ENCODE assay signal across 8 cellular contexts in genomic region chr1:26034504-26035202, GRCh38. TPM values are rescaled to one million over a fixed set of nuclear protein-coding genes. Genes with fewer than 3 reads are reported as not detected.
DNase-seq lines count a peak whose midpoint lies in the region; ATAC-seq and TF ChIP-seq lines count a peak whose summit lies in the region.

No MANE protein-coding gene starts in this region.

- H3K9me3 ChIP-seq in HEK293 (ENCODE audit: control insufficient read depth, insufficient read depth, low read depth, low read length) = no peaks in the 10 kb centered on the region

- ATAC-seq in T-cell (replicated peaks in 1 of 4) (no peak), HG03045 (IDR thresholded peaks at IDR 0.05; ENCODE audit: unreplicated experiment) (no peak), HG03457 (IDR thresholded peaks at IDR 0.05; ENCODE audit: unreplicated experiment) (no peak)
- no peak for ATAC-seq in stimulated activated effector memory CD8-positive, alpha-beta T cell treated with anti-CD3 and anti-CD28 coated beads, Interleukin-12 subunit alpha, Interleukin-12 subunit beta, amount 100 ng/mL, for 72 hours

- CTCF ChIA-PET in HEK293 (lab: Yijun Ruan, JAX) = interaction anchor here (0.5 to 7.5 kb wide), 19 partner anchors 9 to 714 kb away, joined by 3 to 80 read pairs (median 4); partner anchors contain the start of genes CEP85, EXTL1 and ZNF593
- CTCF ChIA-PET in T-cell (lab: Charles Lee) = interaction anchor here (0.6 to 0.7 kb wide), 4 partner anchors 7 to 139 kb away, joined by 3 to 4 read pairs (median 3); no protein-coding TSS in a partner anchor

- POLR2A ChIA-PET in HEK293 (lab: Yijun Ruan, JAX) = interaction anchor here (0.7 to 1.8 kb wide), 3 partner anchors 8 to 111 kb away, joined by 3 to 10 read pairs (median 3); no protein-coding TSS in a partner anchor
- POLR2A ChIA-PET in T-cell (lab: Charles Lee) = interaction anchor here (0.6 to 0.7 kb wide), 3 partner anchors 426 to 920 kb away, joined by 3 to 4 read pairs (median 3); no protein-coding TSS in a partner anchor

- H3K4me1 Mint-ChIP-seq in T-cell (peaks cover 10 to 16% (median 10%) of the 10 kb centered on the region in 3 donors), glutamatergic neuron (ENCODE audit: low read depth, unreplicated experiment) (peaks cover 3% of the 10 kb centered on the region)
- peaks cover 22% of the 10 kb centered on the region for H3K4me1 Mint-ChIP-seq in stimulated activated effector memory CD8-positive, alpha-beta T cell treated with anti-CD3 and anti-CD28 coated beads, Interleukin-12 subunit alpha, Interleukin-12 subunit beta, amount 100 ng/mL, for 72 hours

- H3K4me1 ChIP-seq in HEK293 (ENCODE audit: control insufficient read depth, insufficient read depth, low read length) = no peaks in the 10 kb centered on the region

- H3K4me3 Mint-ChIP-seq in T-cell (peak overlapping the region; percentile 96 to 99 (median 97)), glutamatergic neuron (ENCODE audit: unreplicated experiment) (peak overlapping the region; percentile 89)
- peak overlapping the region; percentile 98 for H3K4me3 Mint-ChIP-seq in stimulated activated effector memory CD8-positive, alpha-beta T cell treated with anti-CD3 and anti-CD28 coated beads, Interleukin-12 subunit alpha, Interleukin-12 subunit beta, amount 100 ng/mL, for 72 hours

- DNase-seq in T-cell = no peak
- no peak for DNase-seq in glutamatergic neuron
- DNase-seq in stimulated activated effector memory CD8-positive, alpha-beta T cell treated with anti-CD3 and anti-CD28 coated beads, Interleukin-12 subunit alpha, Interleukin-12 subunit beta, amount 100 ng/mL, for 72 hours (ENCODE audit: low spot score in 2 of 2) = no peak
- DNase-seq in stimulated activated CD4-positive, alpha-beta T cell treated with anti-CD3 and anti-CD28 coated beads, Interleukin-4, amount 100 ng/mL, for 1 hour = no peak
- no peak for DNase-seq in pons (ENCODE audit: low spot score)

- no peaks in the 10 kb centered on the region for H3K36me3 ChIP-seq in HEK293 (ENCODE audit: control insufficient read depth in 2 of 2, insufficient read depth in 1 of 2, low read length in 2 of 2)

- H3K9me3 Mint-ChIP-seq in T-cell (no peaks in the 10 kb centered on the region), glutamatergic neuron (ENCODE audit: unreplicated experiment) (peaks cover 8% of the 10 kb centered on the region)
- no peaks in the 10 kb centered on the region for H3K9me3 Mint-ChIP-seq in stimulated activated effector memory CD8-positive, alpha-beta T cell treated with anti-CD3 and anti-CD28 coated beads, Interleukin-12 subunit alpha, Interleukin-12 subunit beta, amount 100 ng/mL, for 72 hours

- H3K36me3 Mint-ChIP-seq in T-cell (no peaks in the 10 kb centered on the region), glutamatergic neuron (ENCODE audit: unreplicated experiment) (no peaks in the 10 kb centered on the region)
- H3K36me3 Mint-ChIP-seq in stimulated activated effector memory CD8-positive, alpha-beta T cell treated with anti-CD3 and anti-CD28 coated beads, Interleukin-12 subunit alpha, Interleukin-12 subunit beta, amount 100 ng/mL, for 72 hours = no peaks in the 10 kb centered on the region

- peaks cover 0 to 2% of the 10 kb centered on the region in 2 donors for H3K27me3 Mint-ChIP-seq in T-cell
- peaks cover 8% of the 10 kb centered on the region for H3K27me3 Mint-ChIP-seq in glutamatergic neuron (ENCODE audit: unreplicated experiment)

- no peak for TF ChIP-seq CTCF in HEK293 (tag by site-specific recombination; IDR thresholded peaks at IDR 0.05)
- no peak for TF ChIP-seq CTCF in glutamatergic neuron (IDR thresholded peaks at IDR 0.05; ENCODE audit: partially characterized antibody, unreplicated experiment)

- peak overlapping the region; percentile 83 for H3K4me3 ChIP-seq in HEK293 (ENCODE audit: low read depth, low read length)

- H3K27ac Mint-ChIP-seq in T-cell (peak overlapping the region in 1 of 2 donors; percentile 6), glutamatergic neuron (ENCODE audit: unreplicated experiment) (no peak overlapping the region)
- no peak overlapping the region for H3K27ac Mint-ChIP-seq in stimulated activated effector memory CD8-positive, alpha-beta T cell treated with anti-CD3 and anti-CD28 coated beads, Interleukin-12 subunit alpha, Interleukin-12 subunit beta, amount 100 ng/mL, for 72 hours

- no peak overlapping the region; the same call in 1 of the 2 replicates for H3K27ac ChIP-seq in HEK293 (ENCODE audit: extremely low read depth, low read depth, low read length)

TF ChIP-seq in HEK293, 187 proteins besides CTCF, POLR2A, EP300 and RAD21:
- TF ChIP-seq ZNF19 (tag by site-specific recombination; IDR thresholded peaks at IDR 0.05; ENCODE audit: low read depth) = no peak
- TF ChIP-seq HIC1 (tag by site-specific recombination; IDR thresholded peaks at IDR 0.05) = peak; percentile 46; the same call in 1 of the 2 replicates
- TF ChIP-seq PRDM10 (tag by site-specific recombination; IDR thresholded peaks at IDR 0.05) = peak; percentile 10; the same call in 1 of the 2 replicates

RNA-seq across cellular contexts. Expression of gene SLC30A2, which starts 11.3 kb away (rescaled TPM):
- total RNA-seq in T-cell (under 1 TPM in 3 of 5 donors, not detected in 2; 0.13 to 0.38 (median 0.19) TPM), glutamatergic neuron (ENCODE audit: unreplicated experiment) (not detected)

RNA-seq across cellular contexts. Expression of gene EXTL1, which starts 13.1 kb away (rescaled TPM):
- total RNA-seq in T-cell (under 1 TPM in 4 of 5 donors, not detected in 1; 0.08 to 0.19 (median 0.12) TPM), glutamatergic neuron (ENCODE audit: unreplicated experiment) (2.6 TPM)

RNA-seq across cellular contexts. Expression of gene TRIM63, which starts 32.8 kb away (rescaled TPM):
- total RNA-seq in T-cell = not detected
- not detected for total RNA-seq in glutamatergic neuron (ENCODE audit: unreplicated experiment)

RNA-seq across cellular contexts. Expression of gene PAFAH2, which starts 36.8 kb away (rescaled TPM):
- 10 to 100 TPM; 10.2 to 30.2 (median 17.3) TPM for total RNA-seq in T-cell
- total RNA-seq in glutamatergic neuron (ENCODE audit: unreplicated experiment) = 6.3 TPM
